In the genomic region with DNA sequence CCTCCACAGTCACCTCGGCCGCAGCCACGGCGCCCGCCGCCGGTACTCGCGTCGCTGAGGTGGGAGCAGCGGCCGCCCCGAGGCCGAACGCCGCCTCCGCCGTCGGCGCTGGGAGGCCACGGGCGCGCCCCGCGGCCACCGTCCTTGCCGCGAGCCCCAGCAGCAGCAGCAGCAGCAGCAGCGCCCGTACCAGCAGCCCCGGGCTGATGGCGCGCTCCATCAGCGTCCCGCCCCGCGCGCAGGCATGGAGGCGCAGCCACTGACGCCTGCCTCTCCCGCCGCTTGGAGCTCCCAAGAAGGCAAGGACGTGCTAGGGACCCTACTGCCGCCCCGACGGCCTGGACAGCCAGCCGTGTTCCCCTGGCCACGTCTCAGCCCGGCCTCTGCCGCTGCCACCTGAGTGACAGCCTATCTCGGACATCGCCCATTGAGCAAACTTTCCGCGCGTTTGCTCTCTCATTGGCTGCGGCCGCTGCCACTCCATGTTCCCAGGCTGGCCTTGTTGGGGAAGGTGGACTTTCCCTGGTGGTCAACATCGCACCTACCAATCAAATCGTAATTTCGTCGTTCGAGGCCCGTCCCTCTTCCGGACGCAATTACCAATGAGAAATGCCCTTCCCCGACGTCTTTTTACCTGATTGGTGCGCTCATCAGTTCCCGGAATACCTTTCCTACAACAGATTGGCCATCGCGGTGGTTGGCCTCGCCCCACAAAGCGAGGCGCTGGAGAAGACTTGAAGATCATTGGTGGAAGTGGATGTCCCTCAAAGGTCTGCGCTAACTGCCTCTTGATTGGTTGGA, we compare ENCODE assay signal across 8 cellular contexts. TPM values are rescaled to one million over a fixed set of nuclear protein-coding genes. Genes with fewer than 3 reads are reported as not detected.
A peak's percentile ranks its signal among the peaks of the same experiment; 100 is the strongest.
DNase-seq lines count a peak whose midpoint lies in the region; ATAC-seq and TF ChIP-seq lines count a peak whose summit lies in the region.

A gene (minus strand): TSS at position 410 of the 801 bp plus-strand sequence. CDS start 190 bp downstream, at position 220.

- H2AFZ ChIP-seq in Karpas-422 (ENCODE audit: low read length), result peak within 1 kb of the TSS; percentile 90

- intact Hi-C loops in esophagus squamous epithelium (cut with DNase I), result no loop called here

- ATAC-seq in GM21825 (IDR thresholded peaks at IDR 0.05; ENCODE audit: unreplicated experiment), result peak; percentile 89

- H3K79me2 ChIP-seq in Karpas-422 (ENCODE audit: low read length), result peaks cover 43% of the 10 kb centered on the region

- TF ChIP-seq POLR2A in esophagus squamous epithelium (IDR thresholded peaks at IDR 0.05), result peak in 3 of 4 donors; percentile 94 to 99 (median 95)

- H4K20me1 ChIP-seq in Karpas-422 (ENCODE audit: insufficient read depth, low read depth, low read length), result peaks cover 7% of the 10 kb centered on the region; the same call in 1 of the 2 replicates

- H3K27me3 ChIP-seq in Karpas-422 (ENCODE audit: low read length) (no peaks in the 10 kb centered on the region), esophagus squamous epithelium (no peaks in the 10 kb centered on the region)

- TF ChIP-seq CTCF in esophagus squamous epithelium (IDR thresholded peaks at IDR 0.05), result peak in 4 of 6 experiments; percentile 23 to 53 (median 34)

- DNase-seq in DMS79 treated with DMSO at 0.1 percent for 48 hours (lab: John Stamatoyannopoulos, UW) (peak; percentile 99), Karpas-422 (peak; percentile 100), RKO (ENCODE audit: low spot score) (peak; percentile 100), activated T-helper 1 cell treated with Interleukin-2 at 50 U/mL for 16 hours (ENCODE audit: low read depth) (peak; percentile 87), esophagus squamous epithelium (lab: John Stamatoyannopoulos, UW) (peak; percentile 98), myocyte (ENCODE audit: low read depth) (peak; percentile 100)
- peak; percentile 84 to 91 for DNase-seq in stimulated activated CD8-positive, alpha-beta memory T cell treated with anti-CD3 and anti-CD28 coated beads, Interleukin-7, amount 100 ng/mL, for 48 hours (ENCODE audit: extremely low read depth in 1 of 2, low read depth in 1 of 2)

- H3K27ac ChIP-seq in Karpas-422 (ENCODE audit: low read length), result peak within 1 kb of the TSS; percentile 76
- peak within 1 kb of the TSS; percentile 96 to 98 (median 97) for H3K27ac ChIP-seq in esophagus squamous epithelium

- H3K9me3 ChIP-seq in Karpas-422 (ENCODE audit: low read length), result no peaks in the 10 kb centered on the region
- no peaks in the 10 kb centered on the region for H3K9me3 ChIP-seq in esophagus squamous epithelium

- H3K36me3 ChIP-seq in Karpas-422 (ENCODE audit: insufficient read depth, low read length) (no peaks in the 10 kb centered on the region), esophagus squamous epithelium (no peaks in the 10 kb centered on the region)

- 0 to 1% methylated on average over 18 to 22 of the region's 75 CpGs for WGBS in esophagus squamous epithelium, 2 donors

- H3K4me3 ChIP-seq in Karpas-422 (ENCODE audit: low read length) (peak within 1 kb of the TSS; percentile 89), esophagus squamous epithelium (peak within 1 kb of the TSS; percentile 74 to 97 (median 91))

- H3K4me1 ChIP-seq in Karpas-422 (ENCODE audit: low read length), result peaks cover 49% of the 10 kb centered on the region
- peaks cover 5 to 56% (median 27%) of the 10 kb centered on the region in 3 donors for H3K4me1 ChIP-seq in esophagus squamous epithelium

- no peaks in the 10 kb centered on the region for H3K9me2 ChIP-seq in Karpas-422 (replicated peaks; ENCODE audit: insufficient read depth, low read length)

- peak within 1 kb of the TSS; percentile 84 for H3K4me2 ChIP-seq in Karpas-422 (ENCODE audit: low read depth, low read length, poor library complexity, severe bottlenecking)

- peak within 1 kb of the TSS; percentile 79 for H3K9ac ChIP-seq in Karpas-422 (ENCODE audit: low read length)

RNA-seq across cellular contexts. Expression of the gene that starts here (rescaled TPM):
- total RNA-seq in Karpas-422 (2014; rRNA removed; shearing (Covaris generic); ENCODE audit: low replicate concordance), result 10.7 and 18.4 TPM in 2 replicates
- total RNA-seq in esophagus squamous epithelium, result 10 to 100 TPM; 12.2 to 16.9 (median 16.7) TPM
- 10.6 and 16.5 TPM in 2 replicates for total RNA-seq in myocyte
- polyA plus RNA-seq in myocyte (2012), result 8.7 TPM

Comparison
In these comparisons a context has a peak if more than half of its experiments do, and no peak if none do; other contexts are left out.
1. Peak in every context shown above with its lines: DNase-seq, ATAC-seq, H3K4me3 ChIP-seq and H3K27ac ChIP-seq.